23 cellular contexts compared by ENCODE assay signal in genomic region chr1:69077198-69077597, GRCh38.
"Had no signal": no experiment of that assay in that cellular context is flagged by ENCODE, and none has a peak within 500 bp of the region (broad histone marks: within the 10 kb centered on the region; RNA-seq: fewer than 3 reads in every experiment).

No MANE protein-coding gene starts in this region.

- H3K4me3 Mint-ChIP-seq: dendritic cell treated with granulocyte-macrophage colony-stimulating factor and Interleukin-4, amounts not matched to agents 40 ng/mL and 50 ng/mL, for 4 days; endodermal cell; memory B cell; natural killer cell; stimulated activated naive B cell treated with anti-CD40 and anti-IgM and Interleukin-4, amounts not matched to agents 10 μg/mL and 1 μg/mL and 100 μg/mL, for 72 hours; stimulated activated naive CD8-positive, alpha-beta T cell treated with anti-CD3 and anti-CD28 coated beads, Interleukin-15, Interleukin-2, amounts not matched to agents 100 ng/mL and 50 ng/mL, for 24 hours had no signal

- H3K27me3 Mint-ChIP-seq: dendritic cell treated with granulocyte-macrophage colony-stimulating factor and Interleukin-4, amounts not matched to agents 40 ng/mL and 50 ng/mL, for 4 days; memory B cell; stimulated activated naive B cell treated with anti-CD40 and anti-IgM and Interleukin-4, amounts not matched to agents 10 μg/mL and 1 μg/mL and 100 μg/mL, for 72 hours; stimulated activated naive CD8-positive, alpha-beta T cell treated with anti-CD3 and anti-CD28 coated beads, Interleukin-15, Interleukin-2, amounts not matched to agents 100 ng/mL and 50 ng/mL, for 24 hours had no signal

- ATAC-seq: foreskin keratinocyte; gastroesophageal sphincter; heart left ventricle; left lobe of liver; natural killer cell; sciatic nerve; stimulated activated naive B cell treated with anti-CD40 and anti-IgM and Interleukin-4, amounts not matched to agents 10 μg/mL and 1 μg/mL and 100 μg/mL, for 72 hours had no signal

- H3K9me3 ChIP-seq: colonic mucosa, esophagus muscularis mucosa, gastroesophageal sphincter, heart left ventricle, prostate gland, right atrium auricular region, thoracic aorta, tibial nerve, upper lobe of left lung had no signal

- H3K4me3 ChIP-seq: colonic mucosa, esophagus muscularis mucosa, gastroesophageal sphincter, heart left ventricle, hepatocyte, lung, prostate gland, right atrium auricular region, thoracic aorta, tibial nerve, upper lobe of left lung had no signal

- H3K27me3 ChIP-seq: colonic mucosa, esophagus muscularis mucosa, foreskin keratinocyte, gastroesophageal sphincter, heart left ventricle, hepatocyte, right atrium auricular region, tibial nerve, upper lobe of left lung had no signal

- H3K27ac ChIP-seq: colonic mucosa, esophagus muscularis mucosa, foreskin keratinocyte, gastroesophageal sphincter, heart left ventricle, hepatocyte, parathyroid adenoma, prostate gland, right atrium auricular region, thoracic aorta, tibial nerve, upper lobe of left lung had no signal

- H3K4me1 Mint-ChIP-seq: memory B cell; natural killer cell; stimulated activated naive B cell treated with anti-CD40 and anti-IgM and Interleukin-4, amounts not matched to agents 10 μg/mL and 1 μg/mL and 100 μg/mL, for 72 hours had no signal

- H3K79me2 ChIP-seq: hepatocyte, parathyroid adenoma had no signal

- H3K4me2 ChIP-seq: hepatocyte had no signal

- DNase-seq: colonic mucosa; effector CD8-positive, alpha-beta T cell; foreskin keratinocyte; heart left ventricle; kidney; natural killer cell; stimulated activated naive B cell treated with anti-CD40 and anti-IgM and Interleukin-4, amounts not matched to agents 10 μg/mL and 1 μg/mL and 100 μg/mL, for 72 hours; upper lobe of left lung had no signal

- H3K4me1 ChIP-seq: colonic mucosa, esophagus muscularis mucosa, foreskin keratinocyte, gastroesophageal sphincter, parathyroid adenoma, prostate gland, right atrium auricular region, upper lobe of left lung had no signal

- H2AFZ ChIP-seq: hepatocyte, parathyroid adenoma had no signal

- H3K36me3 ChIP-seq: colonic mucosa, esophagus muscularis mucosa, gastroesophageal sphincter, heart left ventricle, prostate gland, right atrium auricular region, thoracic aorta, tibial nerve, upper lobe of left lung had no signal

- H3K9me3 Mint-ChIP-seq: memory B cell had no signal

- H3K9ac ChIP-seq: parathyroid adenoma had no signal

- H3K27ac Mint-ChIP-seq: dendritic cell treated with granulocyte-macrophage colony-stimulating factor and Interleukin-4, amounts not matched to agents 40 ng/mL and 50 ng/mL, for 4 days; endodermal cell; memory B cell; natural killer cell; stimulated activated naive B cell treated with anti-CD40 and anti-IgM and Interleukin-4, amounts not matched to agents 10 μg/mL and 1 μg/mL and 100 μg/mL, for 72 hours; stimulated activated naive CD8-positive, alpha-beta T cell treated with anti-CD3 and anti-CD28 coated beads, Interleukin-15, Interleukin-2, amounts not matched to agents 100 ng/mL and 50 ng/mL, for 24 hours had no signal

- H3K36me3 Mint-ChIP-seq: memory B cell; natural killer cell; stimulated activated naive B cell treated with anti-CD40 and anti-IgM and Interleukin-4, amounts not matched to agents 10 μg/mL and 1 μg/mL and 100 μg/mL, for 72 hours had no signal
